In genomic region chr18:70535041-70535440, GRCh38 we compare ENCODE assay signal across 20 cellular contexts.
"Had no signal": no experiment of that assay in that cellular context is flagged by ENCODE, and none has a peak within 500 bp of the region (broad histone marks: within the 10 kb centered on the region; RNA-seq: fewer than 3 reads in every experiment).

No MANE protein-coding gene starts in this region.

- H3K4me1 Mint-ChIP-seq: activated B cell treated with CpG ODN at 0.5 μM for 24 hours; activated naive CD4-positive, alpha-beta T cell treated with anti-CD3 and anti-CD28 coated beads, Interleukin-2, amount 10 ng/mL, durations not matched to agents 7 days and 5 days; neural crest cell; stimulated activated naive B cell treated with anti-CD40 and anti-IgM and Interleukin-4, amounts not matched to agents 10 μg/mL and 1 μg/mL and 100 μg/mL, for 72 hours had no signal

- H3K36me3 ChIP-seq: adrenal gland, breast epithelium, esophagus muscularis mucosa, heart right ventricle, left lung, spleen, thoracic aorta, upper lobe of left lung had no signal

- H3K4me3 ChIP-seq: adrenal gland, breast epithelium, esophagus muscularis mucosa, heart right ventricle, left lung, spleen, thoracic aorta, upper lobe of left lung had no signal

- H3K4me1 ChIP-seq: adrenal gland, breast epithelium, esophagus muscularis mucosa, heart right ventricle, left lung, spleen, upper lobe of left lung had no signal

- H3K27me3 ChIP-seq: adrenal gland, breast epithelium, esophagus muscularis mucosa, heart right ventricle, left lung, spleen, upper lobe of left lung had no signal

- H3K27me3 Mint-ChIP-seq: activated B cell treated with CpG ODN at 0.5 μM for 24 hours; activated CD8-positive, alpha-beta T cell treated with anti-CD3 and anti-CD28 coated beads for 36 hours; activated naive CD4-positive, alpha-beta T cell treated with anti-CD3 and anti-CD28 coated beads, Interleukin-2, amount 10 ng/mL, durations not matched to agents 7 days and 5 days; activated T-cell treated with anti-CD3 and anti-CD28 coated beads, Interleukin-2, amount 50 U/mL, for 24 hours; dendritic cell treated with granulocyte-macrophage colony-stimulating factor and Interleukin-4, amounts not matched to agents 40 ng/mL and 50 ng/mL, for 4 days; stimulated activated naive B cell treated with anti-CD40 and anti-IgM and Interleukin-4, amounts not matched to agents 10 μg/mL and 1 μg/mL and 100 μg/mL, for 72 hours had no signal

- ATAC-seq: activated CD8-positive, alpha-beta T cell treated with anti-CD3 and anti-CD28 coated beads for 36 hours; heart right ventricle; left lung; stimulated activated naive B cell treated with anti-CD40 and anti-IgM and Interleukin-4, amounts not matched to agents 10 μg/mL and 1 μg/mL and 100 μg/mL, for 72 hours had no signal

- DNase-seq: activated B cell treated with CpG ODN at 0.5 μM for 24 hours; activated CD4-positive, alpha-beta T cell treated with anti-CD3 and anti-CD28 coated beads for 48 hours; activated CD8-positive, alpha-beta T cell treated with anti-CD3 and anti-CD28 coated beads for 36 hours; activated naive CD4-positive, alpha-beta T cell treated with anti-CD3 and anti-CD28 coated beads, Interleukin-2, amount 10 ng/mL, durations not matched to agents 7 days and 5 days; activated T-cell treated with anti-CD3 and anti-CD28 coated beads, Interleukin-2, amount 50 U/mL, for 24 hours; adrenal gland; cerebellar nuclear complex; effector memory CD4-positive, alpha-beta T cell; heart right ventricle; left lung; midbrain; retina; spleen; stimulated activated naive B cell treated with anti-CD40 and anti-IgM and Interleukin-4, amounts not matched to agents 10 μg/mL and 1 μg/mL and 100 μg/mL, for 72 hours; upper lobe of left lung had no signal

- H3K27ac ChIP-seq: adrenal gland, breast epithelium, esophagus muscularis mucosa, heart right ventricle, left lung, spleen, thoracic aorta, upper lobe of left lung had no signal

- H3K4me3 Mint-ChIP-seq: activated B cell treated with CpG ODN at 0.5 μM for 24 hours; activated CD8-positive, alpha-beta T cell treated with anti-CD3 and anti-CD28 coated beads for 36 hours; activated naive CD4-positive, alpha-beta T cell treated with anti-CD3 and anti-CD28 coated beads, Interleukin-2, amount 10 ng/mL, durations not matched to agents 7 days and 5 days; activated T-cell treated with anti-CD3 and anti-CD28 coated beads, Interleukin-2, amount 50 U/mL, for 24 hours; dendritic cell treated with granulocyte-macrophage colony-stimulating factor and Interleukin-4, amounts not matched to agents 40 ng/mL and 50 ng/mL, for 4 days; neural crest cell; stimulated activated naive B cell treated with anti-CD40 and anti-IgM and Interleukin-4, amounts not matched to agents 10 μg/mL and 1 μg/mL and 100 μg/mL, for 72 hours had no signal

- H3K9me3 ChIP-seq: adrenal gland, breast epithelium, esophagus muscularis mucosa, thoracic aorta had no signal

- H3K27ac Mint-ChIP-seq: activated B cell treated with CpG ODN at 0.5 μM for 24 hours; activated CD8-positive, alpha-beta T cell treated with anti-CD3 and anti-CD28 coated beads for 36 hours; activated naive CD4-positive, alpha-beta T cell treated with anti-CD3 and anti-CD28 coated beads, Interleukin-2, amount 10 ng/mL, durations not matched to agents 7 days and 5 days; activated T-cell treated with anti-CD3 and anti-CD28 coated beads, Interleukin-2, amount 50 U/mL, for 24 hours; dendritic cell treated with granulocyte-macrophage colony-stimulating factor and Interleukin-4, amounts not matched to agents 40 ng/mL and 50 ng/mL, for 4 days; stimulated activated naive B cell treated with anti-CD40 and anti-IgM and Interleukin-4, amounts not matched to agents 10 μg/mL and 1 μg/mL and 100 μg/mL, for 72 hours had no signal

- H3K36me3 Mint-ChIP-seq: activated naive CD4-positive, alpha-beta T cell treated with anti-CD3 and anti-CD28 coated beads, Interleukin-2, amount 10 ng/mL, durations not matched to agents 7 days and 5 days; stimulated activated naive B cell treated with anti-CD40 and anti-IgM and Interleukin-4, amounts not matched to agents 10 μg/mL and 1 μg/mL and 100 μg/mL, for 72 hours had no signal
